ENCODE assay signal across 26 cellular contexts in genomic region chr17:28554565-28554964, GRCh38. TPM values are rescaled to one million over a fixed set of nuclear protein-coding genes. Genes with fewer than 3 reads are reported as not detected.
DNase-seq lines count a peak whose midpoint lies in the region; ATAC-seq, FAIRE-seq and TF ChIP-seq lines count a peak whose summit lies in the region.
"Had no signal": no experiment of that assay in that cellular context is flagged by ENCODE, and none has a peak within 500 bp of the region (broad histone marks: within the 10 kb centered on the region; RNA-seq: fewer than 3 reads in every experiment).

No MANE protein-coding gene starts in this region.

- 82 to 93% (median 82%) methylated on average over 6 of the region's 6 CpGs for WGBS in small intestine, 3 donors

- H3K9me3 Mint-ChIP-seq in activated CD4-positive, alpha-beta memory T cell treated with anti-CD3 and anti-CD28 coated beads, Interleukin-2, amount 10 ng/mL, durations not matched to agents 7 days and 5 days: no peaks in the 10 kb centered on the region
- H3K9me3 Mint-ChIP-seq in activated CD4-positive, alpha-beta memory T cell treated with anti-CD3 and anti-CD28 coated beads for 36 hours: no peaks in the 10 kb centered on the region
- H3K9me3 Mint-ChIP-seq: activated T-helper 1 cell treated with anti-CD3 and anti-CD28 coated beads, Interleukin-12 subunit alpha, Interleukin-12 subunit beta, Interleukin-2, Interleukin-4 antibody, amounts not matched to agents 30 ng/mL and 10 ng/mL and 1 ng/mL, durations not matched to agents 14 hours and 24 hours and 36 hours; immature natural killer cell; nephron progenitor cell had no signal

- TF ChIP-seq CTCF in LNCAP (IDR thresholded peaks at IDR 0.05) (peak; percentile 23; the same call in 1 of the 2 replicates), epithelial cell of esophagus (IDR thresholded peaks at IDR 0.05; ENCODE audit: insufficient read depth, low read depth, low read length, missing control alignments) (peak; percentile 44), lower lobe of right lung (IDR thresholded peaks at IDR 0.05) (no peak)

- ATAC-seq in GM18519 (IDR thresholded peaks at IDR 0.05; ENCODE audit: low FRiP score, unreplicated experiment) (no peak), lower lobe of right lung (no peak)

- POLR2A ChIA-PET in activated CD4-positive, alpha-beta memory T cell treated with anti-CD3 and anti-CD28 coated beads, Interleukin-2, amount 10 ng/mL, durations not matched to agents 7 days and 5 days (lab: Charles Lee): interaction anchor here (1.1 to 2.0 kb wide), 2 partner anchors 17 to 23 kb away, joined by 3 to 6 read pairs; partner anchors contain the start of gene PIGS
- POLR2A ChIA-PET in activated CD4-positive, alpha-beta memory T cell treated with anti-CD3 and anti-CD28 coated beads for 36 hours (lab: Charles Lee): no interaction called here

- no peaks in the 10 kb centered on the region for H3K27me3 Mint-ChIP-seq in activated CD4-positive, alpha-beta memory T cell treated with anti-CD3 and anti-CD28 coated beads, Interleukin-2, amount 10 ng/mL, durations not matched to agents 7 days and 5 days
- no peaks in the 10 kb centered on the region for H3K27me3 Mint-ChIP-seq in activated CD4-positive, alpha-beta memory T cell treated with anti-CD3 and anti-CD28 coated beads for 36 hours

- FAIRE-seq in small intestine (lab: Jason Lieb, UNC) (no peak), GM12891 (lab: Jason Lieb, UNC) (no peak)

- H3K4me3 ChIP-seq in epithelial cell of esophagus (ENCODE audit: low read length) (no peak overlapping the region), small intestine (ENCODE audit: low read depth in 1 of 2, low read length in 2 of 2) (no peak overlapping the region), lower lobe of right lung (no peak overlapping the region)
- H3K4me3 ChIP-seq: BLaER1 treated with 17β-estradiol and CSF1 and Interleukin-3, amounts not matched to agents 10 nM and 100 nM; dorsolateral prefrontal cortex; esophagus muscularis mucosa; HAP-1; lung; testis had no signal

- H3K4me1 ChIP-seq in small intestine (ENCODE audit: control insufficient read depth in 2 of 2, insufficient read depth in 1 of 2, low read depth in 1 of 2, low read length in 1 of 2) (no peaks in the 10 kb centered on the region), lower lobe of right lung (peaks cover 30% of the 10 kb centered on the region)

- intact Hi-C loops in activated CD4-positive, alpha-beta memory T cell treated with anti-CD3 and anti-CD28 coated beads for 36 hours (cut with micrococcal nuclease): no loop called here
- intact Hi-C loops in lower lobe of right lung (cut with DNase I): no loop called here

- no peaks in the 10 kb centered on the region for H3K27me3 ChIP-seq in small intestine (ENCODE audit: control insufficient read depth in 2 of 2, insufficient read depth in 2 of 2, low read length in 2 of 2)
- H3K27me3 ChIP-seq in lower lobe of right lung (ENCODE audit: low read depth): no peaks in the 10 kb centered on the region
- H3K27me3 ChIP-seq: BLaER1 treated with 17β-estradiol and CSF1 and Interleukin-3, amounts not matched to agents 10 nM and 100 nM; dorsolateral prefrontal cortex; esophagus muscularis mucosa; testis had no signal

- H3K9me3 ChIP-seq in small intestine (ENCODE audit: control insufficient read depth, low read depth): no peaks in the 10 kb centered on the region
- no peaks in the 10 kb centered on the region for H3K9me3 ChIP-seq in lower lobe of right lung
- H3K9me3 ChIP-seq: BLaER1 treated with 17β-estradiol and CSF1 and Interleukin-3, amounts not matched to agents 10 nM and 100 nM; esophagus muscularis mucosa; HAP-1; testis had no signal

- CTCF ChIA-PET in activated CD4-positive, alpha-beta memory T cell treated with anti-CD3 and anti-CD28 coated beads, Interleukin-2, amount 10 ng/mL, durations not matched to agents 7 days and 5 days (lab: Charles Lee): interaction anchor here (1.5 kb wide), 1 partner anchor 138 kb away, joined by 3 read pairs; no protein-coding TSS in a partner anchor
- CTCF ChIA-PET in activated CD4-positive, alpha-beta memory T cell treated with anti-CD3 and anti-CD28 coated beads for 36 hours (lab: Charles Lee): interaction anchor here (0.8 kb wide), 1 partner anchor 21 kb away, joined by 3 read pairs; no protein-coding TSS in a partner anchor

- H3K4me3 Mint-ChIP-seq in activated CD4-positive, alpha-beta memory T cell treated with anti-CD3 and anti-CD28 coated beads, Interleukin-2, amount 10 ng/mL, durations not matched to agents 7 days and 5 days: no peak overlapping the region
- no peak overlapping the region for H3K4me3 Mint-ChIP-seq in activated CD4-positive, alpha-beta memory T cell treated with anti-CD3 and anti-CD28 coated beads for 36 hours
- H3K4me3 Mint-ChIP-seq: activated T-helper 1 cell treated with anti-CD3 and anti-CD28 coated beads, Interleukin-12 subunit alpha, Interleukin-12 subunit beta, Interleukin-2, Interleukin-4 antibody, amounts not matched to agents 30 ng/mL and 10 ng/mL and 1 ng/mL, durations not matched to agents 14 hours and 24 hours and 36 hours; nephron progenitor cell had no signal

- H3K27ac Mint-ChIP-seq in activated CD4-positive, alpha-beta memory T cell treated with anti-CD3 and anti-CD28 coated beads, Interleukin-2, amount 10 ng/mL, durations not matched to agents 7 days and 5 days: peak overlapping the region; percentile 27
- no peak overlapping the region for H3K27ac Mint-ChIP-seq in activated CD4-positive, alpha-beta memory T cell treated with anti-CD3 and anti-CD28 coated beads for 36 hours
- H3K27ac Mint-ChIP-seq: immature natural killer cell, nephron progenitor cell had no signal

- TF ChIP-seq POLR2A in GM12891 (IDR thresholded peaks at IDR 0.05; ENCODE audit: low read depth, low read length): no peak

- H3K36me3 ChIP-seq in small intestine (ENCODE audit: control insufficient read depth in 2 of 2, insufficient read depth in 2 of 2, low read length in 2 of 2) (peaks cover 0 to 15% of the 10 kb centered on the region in 2 donors), lower lobe of right lung (peaks cover 61% of the 10 kb centered on the region)

- no peak overlapping the region for H3K27ac ChIP-seq in small intestine (ENCODE audit: low read depth in 1 of 2, low read length in 1 of 2)
- no peak overlapping the region for H3K27ac ChIP-seq in lower lobe of right lung
- H3K27ac ChIP-seq: BLaER1 treated with 17β-estradiol and CSF1 and Interleukin-3, amounts not matched to agents 10 nM and 100 nM; dorsolateral prefrontal cortex; esophagus muscularis mucosa; testis had no signal

- DNase-seq in activated CD4-positive, alpha-beta memory T cell treated with anti-CD3 and anti-CD28 coated beads, Interleukin-2, amount 10 ng/mL, durations not matched to agents 7 days and 5 days: no peak
- DNase-seq in activated CD4-positive, alpha-beta memory T cell treated with anti-CD3 and anti-CD28 coated beads for 36 hours: no peak
- DNase-seq in epithelial cell of esophagus (ENCODE audit: low read depth): no peak
- peak; percentile 13 for DNase-seq in small intestine
- no peak for DNase-seq in GM12891 (ENCODE audit: insufficient read length, low spot score)
- no peak for DNase-seq in lower lobe of right lung
- DNase-seq: activated CD8-positive, alpha-beta memory T cell treated with anti-CD3 and anti-CD28 coated beads for 24 hours; DMS 273 treated with DMSO at 0.1 percent for 48 hours; glutamatergic neuron; immature natural killer cell; KG1; NCI-H1436 treated with DMSO at 0.1 percent for 48 hours; NCI-H774; nephron progenitor cell; stimulated activated CD4-positive, alpha-beta T cell treated with anti-CD3 and anti-CD28 coated beads, Interleukin-12 subunit alpha, Interleukin-12 subunit beta, amount 100 ng/mL, for 4 hours; T-helper 2 cell; testis had no signal

- H3K4me1 Mint-ChIP-seq in activated CD4-positive, alpha-beta memory T cell treated with anti-CD3 and anti-CD28 coated beads, Interleukin-2, amount 10 ng/mL, durations not matched to agents 7 days and 5 days: peaks cover 36% of the 10 kb centered on the region
- peaks cover 33% of the 10 kb centered on the region for H3K4me1 Mint-ChIP-seq in activated CD4-positive, alpha-beta memory T cell treated with anti-CD3 and anti-CD28 coated beads for 36 hours (ENCODE audit: low read depth)

- H3K36me3 Mint-ChIP-seq in activated CD4-positive, alpha-beta memory T cell treated with anti-CD3 and anti-CD28 coated beads, Interleukin-2, amount 10 ng/mL, durations not matched to agents 7 days and 5 days (ENCODE audit: low read depth): peaks cover 63% of the 10 kb centered on the region
- peaks cover 39% of the 10 kb centered on the region for H3K36me3 Mint-ChIP-seq in activated CD4-positive, alpha-beta memory T cell treated with anti-CD3 and anti-CD28 coated beads for 36 hours

RNA-seq across cellular contexts. Expression of gene UNC119, which starts 2.1 kb away (rescaled TPM):
- total RNA-seq in activated CD4-positive, alpha-beta memory T cell treated with anti-CD3 and anti-CD28 coated beads, Interleukin-2, amount 10 ng/mL, durations not matched to agents 7 days and 5 days: 10 to 100 TPM; 46.2 to 61.1 TPM
- total RNA-seq in activated CD4-positive, alpha-beta memory T cell treated with anti-CD3 and anti-CD28 coated beads for 36 hours: 10 to 100 TPM; 38.0 to 42.0 TPM
- polyA plus RNA-seq in small intestine: 10 to 100 TPM; 14.6 to 40.9 (median 18.9) TPM
- 63.6 TPM for polyA plus RNA-seq in GM12891 (2012; ENCODE audit: low read depth, missing spikeins)
- 27.0 TPM for total RNA-seq in lower lobe of right lung

RNA-seq across cellular contexts. Expression of gene PIGS, which starts 16.8 kb away (rescaled TPM):
- total RNA-seq in activated CD4-positive, alpha-beta memory T cell treated with anti-CD3 and anti-CD28 coated beads, Interleukin-2, amount 10 ng/mL, durations not matched to agents 7 days and 5 days: 10 to 100 TPM; 66.3 to 66.6 TPM
- total RNA-seq in activated CD4-positive, alpha-beta memory T cell treated with anti-CD3 and anti-CD28 coated beads for 36 hours: 10 to 100 TPM; 36.6 to 38.6 TPM
- polyA plus RNA-seq in small intestine: 10 to 100 TPM; 24.8 to 51.0 (median 28.6) TPM
- polyA plus RNA-seq in GM12891 (2012; ENCODE audit: low read depth, missing spikeins): 59.8 TPM
- 45.3 TPM for total RNA-seq in lower lobe of right lung

RNA-seq across cellular contexts. Expression of gene ALDOC, which starts 22.1 kb away (rescaled TPM):
- 100 to 1,000 TPM; 140 to 147 TPM for total RNA-seq in activated CD4-positive, alpha-beta memory T cell treated with anti-CD3 and anti-CD28 coated beads, Interleukin-2, amount 10 ng/mL, durations not matched to agents 7 days and 5 days
- 10 to 100 TPM; 75.2 to 77.3 TPM for total RNA-seq in activated CD4-positive, alpha-beta memory T cell treated with anti-CD3 and anti-CD28 coated beads for 36 hours
- 10 to 100 TPM; 27.6 to 85.0 (median 37.8) TPM for polyA plus RNA-seq in small intestine
- 222 TPM for polyA plus RNA-seq in GM12891 (2012; ENCODE audit: low read depth, missing spikeins)
- 11.6 TPM for total RNA-seq in lower lobe of right lung

RNA-seq across cellular contexts. Expression of gene SPAG5, which starts 44.3 kb away (rescaled TPM):
- total RNA-seq in activated CD4-positive, alpha-beta memory T cell treated with anti-CD3 and anti-CD28 coated beads, Interleukin-2, amount 10 ng/mL, durations not matched to agents 7 days and 5 days: 100 to 1,000 TPM; 125 to 127 TPM
- total RNA-seq in activated CD4-positive, alpha-beta memory T cell treated with anti-CD3 and anti-CD28 coated beads for 36 hours: 100 to 1,000 TPM; 153 to 159 TPM
- 10 to 100 TPM; 20.3 to 37.3 (median 33.5) TPM for polyA plus RNA-seq in small intestine
- polyA plus RNA-seq in GM12891 (2012; ENCODE audit: low read depth, missing spikeins): 70.4 TPM
- 4.9 TPM for total RNA-seq in lower lobe of right lung

RNA-seq across cellular contexts. Expression of gene FOXN1, which starts 48.4 kb away (rescaled TPM):
- total RNA-seq in activated CD4-positive, alpha-beta memory T cell treated with anti-CD3 and anti-CD28 coated beads, Interleukin-2, amount 10 ng/mL, durations not matched to agents 7 days and 5 days: not detected
- not detected for total RNA-seq in activated CD4-positive, alpha-beta memory T cell treated with anti-CD3 and anti-CD28 coated beads for 36 hours
- not detected for polyA plus RNA-seq in small intestine
- polyA plus RNA-seq in GM12891 (2012; ENCODE audit: low read depth, missing spikeins): not detected
- 0.15 TPM for total RNA-seq in lower lobe of right lung
- total RNA-seq: A172; activated T-helper 1 cell treated with anti-CD3 and anti-CD28 coated beads, Interleukin-12 subunit alpha, Interleukin-12 subunit beta, Interleukin-2, Interleukin-4 antibody, amounts not matched to agents 30 ng/mL and 10 ng/mL and 1 ng/mL, durations not matched to agents 14 hours and 24 hours and 36 hours; dorsolateral prefrontal cortex; esophagus muscularis mucosa had no signal
- polyA plus RNA-seq: immature natural killer cell had no signal
